8 cellular contexts compared by ENCODE assay signal in genomic region chr13:99979453-99980200, GRCh38. TPM values are rescaled to one million over a fixed set of nuclear protein-coding genes. Genes with fewer than 3 reads are reported as not detected.
DNase-seq lines count a peak whose midpoint lies in the region; ATAC-seq and TF ChIP-seq lines count a peak whose summit lies in the region.

No MANE protein-coding gene starts in this region.

- H3K36me3 ChIP-seq in heart left ventricle, result no peaks in the 10 kb centered on the region
- no peaks in the 10 kb centered on the region for H3K36me3 ChIP-seq in urinary bladder (ENCODE audit: insufficient read depth)

- CTCF ChIA-PET in activated B cell treated with CpG ODN at 0.5 μM for 24 hours (lab: Charles Lee), result no interaction called here

- DNase-seq in heart left ventricle (peak in 1 of 5 donors; percentile 65), cardiac septum (ENCODE audit: low spot score) (no peak), activated B cell treated with CpG ODN at 0.5 μM for 24 hours (no peak), left kidney (ENCODE audit: low read depth, low spot score) (peak; percentile 61), NCI-H2227 treated with DMSO at 0.1 percent for 48 hours (lab: John Stamatoyannopoulos, UW) (no peak)
- no peak for DNase-seq in activated CD4-positive, CD25-positive, alpha-beta regulatory T cell (lab: John Stamatoyannopoulos, UW)

- H3K36me3 Mint-ChIP-seq in activated B cell treated with CpG ODN at 0.5 μM for 24 hours (ENCODE audit: low read depth), result peaks cover 6% of the 10 kb centered on the region

- H3K4me1 Mint-ChIP-seq in activated B cell treated with CpG ODN at 0.5 μM for 24 hours, result peaks cover 2% of the 10 kb centered on the region

- H3K4me3 ChIP-seq in heart left ventricle, result peak overlapping the region; percentile 9 to 58 (median 46)
- peak overlapping the region; percentile 39 for H3K4me3 ChIP-seq in urinary bladder (ENCODE audit: low read depth, low read length)

- TF ChIP-seq CTCF in heart left ventricle (IDR thresholded peaks at IDR 0.05) (no peak), activated B cell treated with CpG ODN at 0.5 μM for 24 hours (IDR thresholded peaks at IDR 0.05) (no peak)

- no peak overlapping the region for H3K27ac ChIP-seq in heart left ventricle
- H3K27ac ChIP-seq in urinary bladder (ENCODE audit: low read depth), result no peak overlapping the region

- peaks cover 0 to 5% (median 0%) of the 10 kb centered on the region in 12 donors for H3K9me3 ChIP-seq in heart left ventricle

- peaks cover 74 to 100% (median 97%) of the 10 kb centered on the region in 9 donors for H3K27me3 ChIP-seq in heart left ventricle

- intact Hi-C loops in heart left ventricle (cut with DNase I), result no loop called here
- intact Hi-C loops in cardiac septum (cut with DNase I), result loop anchor here (5.0 to 10.0 kb wide), 2 partner anchors 322 to 535 kb away; no protein-coding TSS in a partner anchor
- intact Hi-C loops in activated B cell treated with CpG ODN at 0.5 μM for 24 hours (cut with micrococcal nuclease), result loop anchor here (2.0 to 5.0 kb wide), 3 partner anchors 15 to 892 kb away; no protein-coding TSS in a partner anchor

- H3K27me3 Mint-ChIP-seq in activated B cell treated with CpG ODN at 0.5 μM for 24 hours, result peaks cover 58% of the 10 kb centered on the region

- no peak overlapping the region for H3K27ac Mint-ChIP-seq in activated B cell treated with CpG ODN at 0.5 μM for 24 hours

- WGBS in heart left ventricle, 4 donors, result 2 to 3% (median 3%) methylated on average over 47 to 59 of the region's 59 CpGs
- 3% methylated on average over 59 of the region's 59 CpGs for WGBS in urinary bladder

- no peak for TF ChIP-seq POLR2A in heart left ventricle (IDR thresholded peaks at IDR 0.05)

- no peak for ATAC-seq in heart left ventricle
- ATAC-seq in activated B cell treated with CpG ODN at 0.5 μM for 24 hours (ENCODE audit: low read depth), result no peak
- no peak for ATAC-seq in GM21390 (IDR thresholded peaks at IDR 0.05; ENCODE audit: unreplicated experiment)

- H3K4me3 Mint-ChIP-seq in activated B cell treated with CpG ODN at 0.5 μM for 24 hours, result peak overlapping the region; percentile 19

- POLR2A ChIA-PET in activated B cell treated with CpG ODN at 0.5 μM for 24 hours (lab: Charles Lee), result no interaction called here

- H3K9me3 Mint-ChIP-seq in activated B cell treated with CpG ODN at 0.5 μM for 24 hours, result peaks cover 5% of the 10 kb centered on the region

- H3K4me1 ChIP-seq in heart left ventricle (peaks cover 4 to 43% (median 23%) of the 10 kb centered on the region in 12 donors), urinary bladder (ENCODE audit: insufficient read depth) (peaks cover 5% of the 10 kb centered on the region)

RNA-seq across cellular contexts. Expression of gene ZIC2, which starts 2.0 kb away (rescaled TPM):
- not detected for total RNA-seq in heart left ventricle
- polyA plus RNA-seq in heart left ventricle, result not detected
- total RNA-seq in cardiac septum, result not detected
- total RNA-seq in activated B cell treated with CpG ODN at 0.5 μM for 24 hours, result not detected in 2 replicates
- 0.11 TPM for total RNA-seq in urinary bladder
- not detected for polyA plus RNA-seq in urinary bladder

RNA-seq across cellular contexts. Expression of gene ZIC5, which starts 8.1 kb away (rescaled TPM):
- total RNA-seq in heart left ventricle (not detected), cardiac septum (0.05 TPM), activated B cell treated with CpG ODN at 0.5 μM for 24 hours (not detected in 2 replicates), urinary bladder (not detected)
- polyA plus RNA-seq in heart left ventricle (not detected), urinary bladder (not detected)

Comparison
In these comparisons a context has a peak if more than half of its experiments do, and no peak if none do; other contexts are left out.
1. intact Hi-C loops: an anchor here in cardiac septum (5.0 to 10.0 kb wide) and activated B cell treated with CpG ODN at 0.5 μM for 24 hours (2.0 to 5.0 kb wide); none called in heart left ventricle.